ENCODE assay signal across 24 cellular contexts in the genomic region with DNA sequence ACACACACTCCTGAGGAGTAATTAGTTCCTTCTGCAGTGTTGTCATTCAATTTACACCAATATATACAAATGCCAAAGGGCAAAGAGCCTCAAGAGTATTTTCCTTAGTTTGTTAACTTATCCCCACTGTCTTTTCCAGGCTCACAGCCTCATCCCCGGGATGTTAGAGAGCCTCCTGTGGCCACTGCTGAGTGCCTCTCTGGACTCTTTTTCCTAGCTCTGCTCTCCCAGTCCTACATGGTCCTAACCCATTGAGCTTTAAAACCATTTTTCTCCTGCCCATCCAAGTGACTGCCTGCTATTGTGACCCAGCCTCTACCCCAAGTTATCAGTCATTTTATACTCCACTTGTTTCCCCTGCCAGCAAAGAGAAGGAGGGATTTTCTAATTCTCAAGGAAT. TPM values are rescaled to one million over a fixed set of nuclear protein-coding genes. Genes with fewer than 3 reads are reported as not detected.
"Had no signal": no experiment of that assay in that cellular context is flagged by ENCODE, and none has a peak within 500 bp of the region (broad histone marks: within the 10 kb centered on the region; RNA-seq: fewer than 3 reads in every experiment).

No MANE protein-coding gene starts in this region.

- H3K4me3 ChIP-seq: dorsolateral prefrontal cortex, gastrocnemius medialis, heart right ventricle, psoas muscle, right lobe of liver, thoracic aorta, transverse colon had no signal

- H3K36me3 Mint-ChIP-seq: naive B cell; stimulated activated memory B cell treated with anti-CD40 and anti-IgM and Interleukin-4, amounts not matched to agents 10 μg/mL and 1 μg/mL and 100 μg/mL, for 72 hours had no signal

- H3K27ac Mint-ChIP-seq: naive B cell; nephron; stimulated activated memory B cell treated with anti-CD40 and anti-IgM and Interleukin-4, amounts not matched to agents 10 μg/mL and 1 μg/mL and 100 μg/mL, for 72 hours; stimulated activated naive CD8-positive, alpha-beta T cell treated with anti-CD3 and anti-CD28 coated beads, Interleukin-15, Interleukin-2, amounts not matched to agents 100 ng/mL and 50 ng/mL, for 24 hours had no signal

- H3K27ac ChIP-seq: dorsolateral prefrontal cortex, gastrocnemius medialis, heart right ventricle, psoas muscle, right lobe of liver, thoracic aorta, transverse colon had no signal

- H3K9me3 ChIP-seq: gastrocnemius medialis, psoas muscle, right lobe of liver, thoracic aorta, transverse colon had no signal

- DNase-seq: cortex of kidney; dorsolateral prefrontal cortex; effector CD8-positive, alpha-beta T cell; gastrocnemius medialis; heart right ventricle; hypothalamus; kidney glomerular epithelial cell; mesendoderm; naive B cell; psoas muscle; retina; right lobe of liver; stimulated activated CD4-positive, alpha-beta T cell treated with anti-CD3 and anti-CD28 coated beads, Interleukin-4, amount 100 ng/mL, for 1 hour; stimulated activated CD8-positive, alpha-beta memory T cell treated with anti-CD3 and anti-CD28 coated beads, Interleukin-4, amount 100 ng/mL, for 48 hours; transverse colon had no signal

- H3K4me1 Mint-ChIP-seq: naive B cell; nephron; stimulated activated memory B cell treated with anti-CD40 and anti-IgM and Interleukin-4, amounts not matched to agents 10 μg/mL and 1 μg/mL and 100 μg/mL, for 72 hours had no signal

- FAIRE-seq: islet of Langerhans had no signal

- H3K27me3 ChIP-seq: dorsolateral prefrontal cortex, gastrocnemius medialis, right lobe of liver, transverse colon had no signal

- H3K4me1 ChIP-seq: gastrocnemius medialis, heart right ventricle, psoas muscle, right lobe of liver, transverse colon had no signal

- H3K36me3 ChIP-seq: gastrocnemius medialis, heart right ventricle, right lobe of liver, thoracic aorta, transverse colon had no signal

- H3K9me3 Mint-ChIP-seq: stimulated activated memory B cell treated with anti-CD40 and anti-IgM and Interleukin-4, amounts not matched to agents 10 μg/mL and 1 μg/mL and 100 μg/mL, for 72 hours; stimulated activated naive CD8-positive, alpha-beta T cell treated with anti-CD3 and anti-CD28 coated beads, Interleukin-15, Interleukin-2, amounts not matched to agents 100 ng/mL and 50 ng/mL, for 24 hours had no signal

- ATAC-seq: esophagus mucosa; gastrocnemius medialis; heart right ventricle; psoas muscle; right lobe of liver; stimulated activated memory B cell treated with anti-CD40 and anti-IgM and Interleukin-4, amounts not matched to agents 10 μg/mL and 1 μg/mL and 100 μg/mL, for 72 hours had no signal

- H3K4me3 Mint-ChIP-seq: naive B cell; nephron; stimulated activated memory B cell treated with anti-CD40 and anti-IgM and Interleukin-4, amounts not matched to agents 10 μg/mL and 1 μg/mL and 100 μg/mL, for 72 hours; stimulated activated naive CD8-positive, alpha-beta T cell treated with anti-CD3 and anti-CD28 coated beads, Interleukin-15, Interleukin-2, amounts not matched to agents 100 ng/mL and 50 ng/mL, for 24 hours had no signal

RNA-seq across cellular contexts. Expression of a gene that starts 23.5 kb away (rescaled TPM):
- total RNA-seq: esophagus mucosa, fibroblast of lung, gastrocnemius medialis, liver, lung microvascular endothelial cell, psoas muscle, right lobe of liver, thoracic aorta, transverse colon had no signal
- polyA plus RNA-seq: heart right ventricle, liver had no signal
